ENCODE assay signal across 10 cellular contexts in genomic region chr2:104851236-104852160, GRCh38. TPM values are rescaled to one million over a fixed set of nuclear protein-coding genes. Genes with fewer than 3 reads are reported as not detected.
DNase-seq lines count a peak whose midpoint lies in the region; ATAC-seq and TF ChIP-seq lines count a peak whose summit lies in the region.
"Had no signal": no experiment of that assay in that cellular context is flagged by ENCODE, and none has a peak within 500 bp of the region (broad histone marks: within the 10 kb centered on the region; RNA-seq: fewer than 3 reads in every experiment).

No MANE protein-coding gene starts in this region.

- no peak for DNase-seq in CD8-positive, alpha-beta memory T cell
- DNase-seq in NCI-H1105 (lab: John Stamatoyannopoulos, UW) (peak; percentile 12), SW 1271 (lab: John Stamatoyannopoulos, UW) (no peak), NCI-H82 treated with DMSO at 0.1 percent for 48 hours (lab: John Stamatoyannopoulos, UW; ENCODE audit: unreplicated experiment) (no peak)
- DNase-seq: activated CD4-positive, alpha-beta T cell treated with anti-CD3 and anti-CD28 coated beads, Interleukin-2, amount 50 U/mL, for 48 hours had no signal

- peak overlapping the region; percentile 81 to 93 (median 86) for H3K4me3 Mint-ChIP-seq in CD8-positive, alpha-beta memory T cell

- no peak for TF ChIP-seq EP300 in neural cell (conservative IDR thresholded peaks at IDR 0.05; ENCODE audit: poor library complexity, severe bottlenecking)

- no peaks in the 10 kb centered on the region for H3K9me3 ChIP-seq in CD8-positive, alpha-beta memory T cell (ENCODE audit: low read length)
- no peaks in the 10 kb centered on the region for H3K9me3 ChIP-seq in neural cell (ENCODE audit: low read length)
- H3K9me3 ChIP-seq: mucosa of descending colon had no signal

- no peaks in the 10 kb centered on the region for H3K9me2 ChIP-seq in neural cell (ENCODE audit: insufficient read depth, low read length)

- H3K27me3 Mint-ChIP-seq in CD8-positive, alpha-beta memory T cell: peaks cover 72 to 81% of the 10 kb centered on the region in 2 donors

- POLR2A ChIA-PET in CD8-positive, alpha-beta memory T cell (lab: Charles Lee): no interaction called here

- TF ChIP-seq CTCF in neural cell (IDR thresholded peaks at IDR 0.05; ENCODE audit: poor library complexity, severe bottlenecking): no peak

- H2AFZ ChIP-seq in neural cell (ENCODE audit: low read depth, low read length): no peak overlapping the region

- no peak overlapping the region for H3K4me3 ChIP-seq in CD8-positive, alpha-beta memory T cell (ENCODE audit: low read length)
- peak overlapping the region; percentile 79 for H3K4me3 ChIP-seq in neural cell (ENCODE audit: low read length)
- H3K4me3 ChIP-seq: mucosa of descending colon had no signal

- H3K79me2 ChIP-seq in neural cell (replicated peaks; ENCODE audit: insufficient read depth, low read length): peaks cover 72% of the 10 kb centered on the region

- H3K4me2 ChIP-seq in neural cell (ENCODE audit: low read length): peak overlapping the region; percentile 96

- ATAC-seq in GM19467 (IDR thresholded peaks at IDR 0.05; ENCODE audit: unreplicated experiment) (no peak), HG03097 (IDR thresholded peaks at IDR 0.05; ENCODE audit: low FRiP score, unreplicated experiment) (no peak)
- ATAC-seq: mucosa of descending colon had no signal

- TF ChIP-seq RAD21 in neural cell (conservative IDR thresholded peaks at IDR 0.05): no peak

- peaks cover 10% of the 10 kb centered on the region for H3K4me1 ChIP-seq in CD8-positive, alpha-beta memory T cell (ENCODE audit: insufficient read depth, low read length)

- no peaks in the 10 kb centered on the region for H3K36me3 Mint-ChIP-seq in CD8-positive, alpha-beta memory T cell

- peaks cover 0 to 15% (median 6%) of the 10 kb centered on the region in 5 donors for H3K9me3 Mint-ChIP-seq in CD8-positive, alpha-beta memory T cell

- peaks cover 44% of the 10 kb centered on the region for H3K27me3 ChIP-seq in CD8-positive, alpha-beta memory T cell (ENCODE audit: insufficient read depth, low read length, poor library complexity, severe bottlenecking)
- H3K27me3 ChIP-seq in neural cell (ENCODE audit: insufficient read depth, low read depth, low read length): no peaks in the 10 kb centered on the region

- no peaks in the 10 kb centered on the region for H3K36me3 ChIP-seq in CD8-positive, alpha-beta memory T cell (ENCODE audit: insufficient read depth, low read length)
- H3K36me3 ChIP-seq in neural cell (ENCODE audit: insufficient read depth, low read length): peaks cover 2% of the 10 kb centered on the region

- CTCF ChIA-PET in CD8-positive, alpha-beta memory T cell (lab: Charles Lee): no interaction called here

- H3K27ac ChIP-seq in CD8-positive, alpha-beta memory T cell (ENCODE audit: low read depth, low read length): no peak overlapping the region
- peak overlapping the region; percentile 96 for H3K27ac ChIP-seq in cingulate gyrus (ENCODE audit: low read depth, low read length)
- peak overlapping the region; percentile 99 for H3K27ac ChIP-seq in neural cell (ENCODE audit: low read length)

- H3K27ac Mint-ChIP-seq in CD8-positive, alpha-beta memory T cell: peak overlapping the region in 2 of 8 donors; percentile 43 to 82

- H3F3A ChIP-seq in neural cell (ENCODE audit: insufficient read depth, low read length, poor library complexity, severe bottlenecking): peaks cover 13% of the 10 kb centered on the region

- H3K9ac ChIP-seq in neural cell (ENCODE audit: low read length): peak overlapping the region; percentile 95

- peaks cover 11% of the 10 kb centered on the region for H4K20me1 ChIP-seq in neural cell (ENCODE audit: insufficient read depth)

- H3K4me1 Mint-ChIP-seq in CD8-positive, alpha-beta memory T cell: peaks cover 33 to 39% (median 34%) of the 10 kb centered on the region in 3 donors

TF ChIP-seq in neural cell, 6 proteins besides CTCF, POLR2A, EP300 and RAD21:
- peak; percentile 7 for TF ChIP-seq REST (IDR thresholded peaks at IDR 0.05; ENCODE audit: borderline replicate concordance)
- no peak for TF ChIP-seq TAF1 (IDR thresholded peaks at IDR 0.05; ENCODE audit: low read depth)
- TF ChIP-seq MXI1 (conservative IDR thresholded peaks at IDR 0.05; ENCODE audit: poor library complexity, severe bottlenecking): peak; percentile 29

RNA-seq across cellular contexts. Expression of gene POU3F3, which starts 2.4 kb away (rescaled TPM):
- not detected for total RNA-seq in CD8-positive, alpha-beta memory T cell
- polyA plus RNA-seq in CD8-positive, alpha-beta memory T cell: not detected
- 69.3 and 72.0 TPM in 2 replicates for polyA plus RNA-seq in neural cell
- 136 and 152 TPM in 2 replicates for polyA minus RNA-seq in neural cell

Comparison
In these comparisons a context has a peak if more than half of its experiments do, and no peak if none do; other contexts are left out.
1. RNA of gene POU3F3, which starts 2.4 kb away (polyA plus RNA-seq): 69.3 to 72.0 TPM in neural cell; not detected in CD8-positive, alpha-beta memory T cell (single experiment); every median in the first group is over 10 times any median in the second.